Comparison of ENCODE assay signal across 19 cellular contexts in genomic region chr7:30181211-30181610, GRCh38. TPM values are rescaled to one million over a fixed set of nuclear protein-coding genes. Genes with fewer than 3 reads are reported as not detected.
DNase-seq lines count a peak whose midpoint lies in the region; ATAC-seq and TF ChIP-seq lines count a peak whose summit lies in the region.
"Had no signal": no experiment of that assay in that cellular context is flagged by ENCODE, and none has a peak within 500 bp of the region (broad histone marks: within the 10 kb centered on the region; RNA-seq: fewer than 3 reads in every experiment).

No MANE protein-coding gene starts in this region.

- H3K27ac ChIP-seq in right cardiac atrium (ENCODE audit: low read length) (peak overlapping the region; percentile 17), heart right ventricle (peak overlapping the region in 5 of 10 donors; percentile 32 to 67 (median 57)), muscle layer of colon (ENCODE audit: low read depth, low read length) (peak overlapping the region; percentile 21), subcutaneous abdominal adipose tissue (ENCODE audit: low read depth, low read length) (peak overlapping the region; percentile 73)
- H3K27ac ChIP-seq: GM23248 had no signal

- DNase-seq in right cardiac atrium (no peak), heart right ventricle (no peak), type B pancreatic cell (ENCODE audit: extremely low spot score, unreplicated experiment) (no peak)
- DNase-seq in activated CD4-positive, alpha-beta T cell treated with anti-CD3 and anti-CD28 coated beads for 48 hours, result no peak
- DNase-seq in activated CD8-positive, alpha-beta T cell treated with anti-CD3 and anti-CD28 coated beads, Interleukin-2, amount 10 ng/mL, durations not matched to agents 7 days and 5 days, result no peak
- DNase-seq: 8988T; CD8-positive, alpha-beta memory T cell; DND-41; GM23248; HCEC 1CT; MV-4-11; NCI-H1930; NCI-H2171 treated with DMSO at 0.1 percent for 48 hours; NCI-H510A treated with DMSO at 0.1 percent for 48 hours had no signal

- H3K9me3 Mint-ChIP-seq in activated CD8-positive, alpha-beta T cell treated with anti-CD3 and anti-CD28 coated beads, Interleukin-2, amount 10 ng/mL, durations not matched to agents 7 days and 5 days (ENCODE audit: insufficient read depth), result peaks cover 2% of the 10 kb centered on the region
- H3K9me3 Mint-ChIP-seq in type B pancreatic cell, result peaks cover under 1% of the 10 kb centered on the region

- no peak overlapping the region for H3K4me3 ChIP-seq in right cardiac atrium (ENCODE audit: low read length)
- no peak overlapping the region for H3K4me3 ChIP-seq in heart right ventricle
- no peak overlapping the region for H3K4me3 ChIP-seq in muscle layer of colon (ENCODE audit: low read depth in 1 of 2, low read length in 2 of 2)
- H3K4me3 ChIP-seq in subcutaneous abdominal adipose tissue (ENCODE audit: low read depth in 1 of 5, low read length in 5 of 5), result no peak overlapping the region
- H3K4me3 ChIP-seq: GM23248 had no signal

- H3K27me3 Mint-ChIP-seq in activated CD8-positive, alpha-beta T cell treated with anti-CD3 and anti-CD28 coated beads, Interleukin-2, amount 10 ng/mL, durations not matched to agents 7 days and 5 days (ENCODE audit: low read depth), result no peaks in the 10 kb centered on the region
- H3K27me3 Mint-ChIP-seq in type B pancreatic cell, result no peaks in the 10 kb centered on the region

- intact Hi-C loops in right cardiac atrium (cut with DNase I), result no loop called here
- intact Hi-C loops in heart right ventricle (cut with DNase I), result no loop called here

- no peaks in the 10 kb centered on the region for H3K36me3 Mint-ChIP-seq in activated CD8-positive, alpha-beta T cell treated with anti-CD3 and anti-CD28 coated beads, Interleukin-2, amount 10 ng/mL, durations not matched to agents 7 days and 5 days (ENCODE audit: low read depth)
- no peaks in the 10 kb centered on the region for H3K36me3 Mint-ChIP-seq in type B pancreatic cell

- POLR2A ChIA-PET in activated CD8-positive, alpha-beta T cell treated with anti-CD3 and anti-CD28 coated beads, Interleukin-2, amount 10 ng/mL, durations not matched to agents 7 days and 5 days (lab: Charles Lee), result no interaction called here

- H3K27me3 ChIP-seq in right cardiac atrium (ENCODE audit: control insufficient read depth, insufficient read depth) (no peaks in the 10 kb centered on the region), heart right ventricle (no peaks in the 10 kb centered on the region), muscle layer of colon (ENCODE audit: control insufficient read depth in 1 of 2, insufficient read depth in 2 of 2, low read length in 2 of 2) (no peaks in the 10 kb centered on the region), subcutaneous abdominal adipose tissue (ENCODE audit: control insufficient read depth in 5 of 5, insufficient read depth in 4 of 5, low read length in 5 of 5) (no peaks in the 10 kb centered on the region)

- CTCF ChIA-PET in activated CD8-positive, alpha-beta T cell treated with anti-CD3 and anti-CD28 coated beads, Interleukin-2, amount 10 ng/mL, durations not matched to agents 7 days and 5 days (lab: Charles Lee), result interaction anchor here (1.0 to 1.3 kb wide), 2 partner anchors 15 to 17 kb away, joined by 3 read pairs; no protein-coding TSS in a partner anchor

- no peak for TF ChIP-seq CTCF in heart right ventricle (IDR thresholded peaks at IDR 0.05)
- no peak for TF ChIP-seq CTCF in type B pancreatic cell (conservative IDR thresholded peaks at IDR 0.05)

- WGBS in right cardiac atrium, result 92% methylated on average over 6 of the region's 6 CpGs
- 84 to 90% methylated on average over 6 of the region's 6 CpGs for WGBS in heart right ventricle, 2 donors

- H3K4me1 Mint-ChIP-seq in activated CD8-positive, alpha-beta T cell treated with anti-CD3 and anti-CD28 coated beads, Interleukin-2, amount 10 ng/mL, durations not matched to agents 7 days and 5 days (ENCODE audit: low read depth), result peaks cover 7% of the 10 kb centered on the region
- no peaks in the 10 kb centered on the region for H3K4me1 Mint-ChIP-seq in type B pancreatic cell (ENCODE audit: unreplicated experiment)

- peaks cover 10% of the 10 kb centered on the region for H3K4me1 ChIP-seq in right cardiac atrium (ENCODE audit: control insufficient read depth, insufficient read depth, low read length)
- peaks cover 0 to 71% (median 39%) of the 10 kb centered on the region in 9 donors for H3K4me1 ChIP-seq in heart right ventricle
- H3K4me1 ChIP-seq in muscle layer of colon (ENCODE audit: insufficient read depth, low read length), result peaks cover 49% of the 10 kb centered on the region
- H3K4me1 ChIP-seq in subcutaneous abdominal adipose tissue (ENCODE audit: control insufficient read depth in 5 of 5, insufficient read depth in 5 of 5, low read length in 5 of 5), result peaks cover 7 to 50% (median 41%) of the 10 kb centered on the region in 5 donors

- H3K9ac ChIP-seq in muscle layer of colon (ENCODE audit: low read length) (no peak overlapping the region), subcutaneous abdominal adipose tissue (ENCODE audit: low read length in 5 of 5) (no peak overlapping the region)
- H3K9ac ChIP-seq: GM23248 had no signal

- H3K9me3 ChIP-seq in right cardiac atrium (ENCODE audit: control insufficient read depth, low read length) (no peaks in the 10 kb centered on the region), heart right ventricle (peaks cover 0 to 4% (median 0%) of the 10 kb centered on the region in 11 donors), muscle layer of colon (ENCODE audit: low read length) (no peaks in the 10 kb centered on the region), subcutaneous abdominal adipose tissue (ENCODE audit: control insufficient read depth in 5 of 5, low read length in 5 of 5) (no peaks in the 10 kb centered on the region)

- H3K36me3 ChIP-seq in heart right ventricle (no peaks in the 10 kb centered on the region), muscle layer of colon (ENCODE audit: insufficient read depth, low read length) (no peaks in the 10 kb centered on the region), subcutaneous abdominal adipose tissue (ENCODE audit: control insufficient read depth in 5 of 5, insufficient read depth in 5 of 5, low read length in 5 of 5) (no peaks in the 10 kb centered on the region)

- H3K4me3 Mint-ChIP-seq in activated CD8-positive, alpha-beta T cell treated with anti-CD3 and anti-CD28 coated beads, Interleukin-2, amount 10 ng/mL, durations not matched to agents 7 days and 5 days, result no peak overlapping the region
- no peak overlapping the region for H3K4me3 Mint-ChIP-seq in type B pancreatic cell
- H3K4me3 Mint-ChIP-seq: CD8-positive, alpha-beta memory T cell had no signal

- ATAC-seq in right cardiac atrium (no peak), heart right ventricle (no peak), HG03097 (IDR thresholded peaks at IDR 0.05; ENCODE audit: low FRiP score, unreplicated experiment) (no peak)
- ATAC-seq in activated CD8-positive, alpha-beta T cell treated with anti-CD3 and anti-CD28 coated beads, Interleukin-2, amount 10 ng/mL, durations not matched to agents 7 days and 5 days, result no peak
- ATAC-seq: Panc1, Right ventricle myocardium inferior had no signal

- H3K27ac Mint-ChIP-seq in activated CD8-positive, alpha-beta T cell treated with anti-CD3 and anti-CD28 coated beads, Interleukin-2, amount 10 ng/mL, durations not matched to agents 7 days and 5 days, result no peak overlapping the region
- no peak overlapping the region for H3K27ac Mint-ChIP-seq in type B pancreatic cell
- H3K27ac Mint-ChIP-seq: CD8-positive, alpha-beta memory T cell had no signal

RNA-seq across cellular contexts. Expression of gene MTURN, which starts 46.4 kb away (rescaled TPM):
- total RNA-seq in right cardiac atrium (10 to 100 TPM; 25.3 to 50.8 (median 33.4) TPM), heart right ventricle (10 to 100 TPM; 16.2 to 46.4 (median 31.7) TPM), type B pancreatic cell (ENCODE audit: low replicate concordance) (16.6 and 23.3 TPM in 2 replicates)
- polyA plus RNA-seq in right cardiac atrium (15.0 TPM), heart right ventricle (10 to 100 TPM in 1 of 2 donors, 1 to 10 TPM in 1; 8.8 to 11.0 TPM)
- 1 to 10 TPM; 1.1 to 1.3 TPM for total RNA-seq in activated CD8-positive, alpha-beta T cell treated with anti-CD3 and anti-CD28 coated beads, Interleukin-2, amount 10 ng/mL, durations not matched to agents 7 days and 5 days
